Comparison of ENCODE assay signal across 1 cellular context in genomic region chr11:61923166-61924015, GRCh38.
TF ChIP-seq lines count a peak whose summit lies in the region.

No MANE protein-coding gene starts in this region.

TF ChIP-seq in A549, 52 proteins besides CTCF, POLR2A, EP300 and RAD21:
- TF ChIP-seq MYC (IDR thresholded peaks at IDR 0.05; ENCODE audit: borderline replicate concordance, low read length) (no peak), NR3C1 (IDR thresholded peaks at IDR 0.05) (no peak), MAFK (IDR thresholded peaks at IDR 0.05; ENCODE audit: partially characterized antibody) (no peak), ZFP36 (IDR thresholded peaks at IDR 0.05; ENCODE audit: borderline replicate concordance, partially characterized antibody) (no peak), PHF8 (IDR thresholded peaks at IDR 0.05; ENCODE audit: borderline replicate concordance, low read depth) (no peak), HDAC2 (IDR thresholded peaks at IDR 0.05) (no peak), RFX5 (IDR thresholded peaks at IDR 0.05) (no peak), SREBF2 (IDR thresholded peaks at IDR 0.05) (no peak), EHMT2 (IDR thresholded peaks at IDR 0.05; ENCODE audit: low read depth) (no peak)
